8 cellular contexts compared by ENCODE assay signal in the genomic region with DNA sequence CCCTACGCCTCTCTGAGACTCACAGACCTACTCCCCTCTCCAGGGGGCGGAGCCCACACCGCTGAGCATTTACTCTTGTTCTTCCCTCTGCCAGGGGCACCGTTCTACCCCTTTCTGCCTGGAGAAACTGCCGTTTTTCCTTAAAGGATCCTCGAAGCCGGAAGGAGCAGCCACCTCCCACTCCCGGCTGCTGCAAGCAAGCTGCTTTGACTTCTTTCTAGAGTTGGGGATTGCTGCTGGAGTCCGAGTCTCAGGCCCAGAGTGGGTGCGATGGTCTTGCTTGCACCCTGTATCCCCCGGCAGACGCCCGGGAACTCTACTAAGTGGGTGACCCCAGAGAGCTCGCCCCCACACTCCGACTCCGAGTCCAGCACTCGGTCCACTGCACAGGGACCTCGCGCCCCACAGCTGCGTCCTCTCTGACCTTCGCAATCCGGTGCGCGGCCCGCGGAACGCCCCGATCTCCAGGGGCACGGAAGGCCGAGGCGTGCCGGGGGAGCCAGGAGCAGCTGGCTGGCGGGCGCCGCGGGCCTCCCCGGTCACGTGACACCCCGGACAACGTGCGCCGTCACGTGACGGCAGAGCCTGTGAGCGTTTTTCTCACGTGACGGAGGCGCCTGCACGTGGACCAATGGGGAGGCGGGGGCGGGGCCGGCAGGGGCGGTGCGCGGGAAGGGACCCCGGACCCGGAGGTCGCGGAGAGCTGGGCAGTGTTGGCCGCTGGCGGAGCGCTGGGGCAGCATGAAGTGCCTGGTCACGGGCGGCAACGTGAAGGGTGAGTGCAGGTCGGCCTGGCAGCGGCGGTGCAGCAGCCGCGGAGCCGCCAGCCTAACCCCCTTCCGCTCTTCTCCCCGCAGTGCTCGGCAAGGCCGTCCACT.
DNase-seq lines count a peak whose midpoint lies in the region; ATAC-seq and TF ChIP-seq lines count a peak whose summit lies in the region.

A gene (plus strand): TSS at position 683 of the 878 bp plus-strand sequence. CDS start 59 bp downstream, at position 742.

- TF ChIP-seq POLR2A in GM18951 (IDR thresholded peaks at IDR 0.05; ENCODE audit: extremely low read depth, insufficient read depth, insufficient read length) = peak; percentile 86

- H3K4me1 ChIP-seq in ACC112 (ENCODE audit: control insufficient read depth, insufficient read depth, low read length, unreplicated experiment) = no peaks in the 10 kb centered on the region

- in situ Hi-C loops in GM18951 (cut with MboI; ENCODE audit: low sequenced_read_pairs, unreplicated experiment) = no loop called here

- no peaks in the 10 kb centered on the region for H3K27me3 ChIP-seq in ACC112 (ENCODE audit: insufficient read depth, low read length)

- H3K4me3 ChIP-seq in ACC112 (ENCODE audit: low read depth, low read length) = peak within 1 kb of the TSS; percentile 84

- H3K27ac ChIP-seq in ACC112 (ENCODE audit: low read depth, low read length) = peak within 1 kb of the TSS; percentile 50; the same call in 1 of the 2 replicates

- DNase-seq in NCI-H510A treated with DMSO at 0.1 percent for 48 hours (lab: John Stamatoyannopoulos, UW) (peak; percentile 94), cerebellar nuclear complex (lab: John Stamatoyannopoulos, UW) (peak; percentile 16 to 52), kidney tubule cell (ENCODE audit: low spot score) (peak; percentile 91)
- DNase-seq in activated CD4-positive, alpha-beta T cell treated with anti-CD3 and anti-CD28 coated beads for 24 hours (ENCODE audit: low read depth in 2 of 2) = peak; percentile 88 to 91
- peak; percentile 85 to 90 for DNase-seq in stimulated activated CD4-positive, alpha-beta T cell treated with anti-CD3 and anti-CD28 coated beads, Interleukin-15, amount 100 ng/mL, for 48 hours (ENCODE audit: low read depth in 2 of 2)

- H3K36me3 ChIP-seq in ACC112 (ENCODE audit: insufficient read depth, low read length) = no peaks in the 10 kb centered on the region

- no peaks in the 10 kb centered on the region for H3K79me2 ChIP-seq in ACC112 (ENCODE audit: control insufficient read depth, insufficient read depth, low read length, unreplicated experiment)

- H2AFZ ChIP-seq in ACC112 (ENCODE audit: low read length, unreplicated experiment) = peak within 1 kb of the TSS; percentile 78

- ATAC-seq in HG03280 (IDR thresholded peaks at IDR 0.05; ENCODE audit: unreplicated experiment) = peak; percentile 66

Comparison
In these comparisons a context has a peak if more than half of its experiments do, and no peak if none do; other contexts are left out.
1. Peak in every context shown above with its lines: DNase-seq, ATAC-seq, H3K4me3 ChIP-seq and H3K27ac ChIP-seq.
2. DNase-seq: peak in every context shown above with its lines; median percentile 94 in NCI-H510A treated with DMSO at 0.1 percent for 48 hours; 91 in kidney tubule cell; 90 in activated CD4-positive, alpha-beta T cell treated with anti-CD3 and anti-CD28 coated beads for 24 hours; 88 in stimulated activated CD4-positive, alpha-beta T cell treated with anti-CD3 and anti-CD28 coated beads, Interleukin-15, amount 100 ng/mL, for 48 hours; 34 in cerebellar nuclear complex.